Comparison of ENCODE assay signal across 9 cellular contexts in genomic region chr18:13370995-13371625, GRCh38.
"Had no signal": no experiment of that assay in that cellular context is flagged by ENCODE, and none has a peak within 500 bp of the region (broad histone marks: within the 10 kb centered on the region; RNA-seq: fewer than 3 reads in every experiment).

No MANE protein-coding gene starts in this region.

- DNase-seq: activated CD4-positive, CD25-positive, alpha-beta regulatory T cell treated with anti-CD3 and anti-CD28 coated beads, Interleukin-2, amount 50 U/mL, for 72 hours; activated CD8-positive, alpha-beta T cell treated with anti-CD3 and anti-CD28 coated beads for 36 hours; activated naive CD4-positive, alpha-beta T cell treated with anti-CD3 and anti-CD28 coated beads, Interleukin-2, amount 50 U/mL, for 16 hours; central memory CD4-positive, alpha-beta T cell; mesenchymal stem cell; tibial artery had no signal

- H3K36me3 ChIP-seq: adrenal gland, tibial artery had no signal

- H3K9me3 ChIP-seq: adrenal gland, tibial artery had no signal

- H3K4me3 Mint-ChIP-seq: activated CD8-positive, alpha-beta T cell treated with anti-CD3 and anti-CD28 coated beads for 36 hours had no signal

- H3K27ac ChIP-seq: adrenal gland, tibial artery had no signal

- H3K27me3 Mint-ChIP-seq: activated CD8-positive, alpha-beta T cell treated with anti-CD3 and anti-CD28 coated beads for 36 hours had no signal

- H3K9me3 Mint-ChIP-seq: activated CD8-positive, alpha-beta T cell treated with anti-CD3 and anti-CD28 coated beads for 36 hours; T-helper 2 cell treated with Interferon-gamma antibody and Interleukin-4, amounts not matched to agents 5 μg/mL and 100 μg/mL, for 36 hours had no signal

- H3K4me3 ChIP-seq: adrenal gland, tibial artery had no signal

- H3K27me3 ChIP-seq: adrenal gland, tibial artery had no signal

- ATAC-seq: activated CD8-positive, alpha-beta T cell treated with anti-CD3 and anti-CD28 coated beads for 36 hours; esophagus mucosa had no signal
